In the genomic region with DNA sequence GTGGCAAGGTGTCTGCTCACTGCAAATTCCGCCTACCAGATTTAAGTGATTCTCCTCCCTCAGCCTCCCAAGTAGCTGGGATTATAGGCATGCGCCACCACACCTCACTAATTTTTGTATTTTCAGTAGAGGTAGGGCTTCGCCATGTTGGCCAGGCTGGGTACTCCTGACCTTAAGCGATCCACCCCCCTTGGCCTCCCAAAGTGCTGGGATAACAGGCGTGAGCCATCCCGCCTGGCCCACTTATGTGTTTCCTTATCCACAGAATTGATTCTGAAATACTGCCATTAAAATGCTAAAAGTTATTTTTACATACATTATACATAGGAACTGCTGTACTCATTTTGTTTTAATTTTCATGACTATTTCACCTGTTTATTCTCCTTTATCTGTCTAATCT, we compare ENCODE assay signal across 6 cellular contexts.
"Had no signal": no experiment of that assay in that cellular context is flagged by ENCODE, and none has a peak within 500 bp of the region (broad histone marks: within the 10 kb centered on the region; RNA-seq: fewer than 3 reads in every experiment).

No MANE protein-coding gene starts in this region.

- ATAC-seq: K562 had no signal

- DNase-seq: GM23248, GOT3, H7, IMR-90, KG1 had no signal
